Comparison of ENCODE assay signal across 24 cellular contexts in genomic region chr9:134759001-134759607, GRCh38.
DNase-seq lines count a peak whose midpoint lies in the region; ATAC-seq and TF ChIP-seq lines count a peak whose summit lies in the region.
"Had no signal": no experiment of that assay in that cellular context is flagged by ENCODE, and none has a peak within 500 bp of the region (broad histone marks: within the 10 kb centered on the region; RNA-seq: fewer than 3 reads in every experiment).

No MANE protein-coding gene starts in this region.

- peak overlapping the region; percentile 70 for H2BK5ac ChIP-seq in IMR-90 (ENCODE audit: low read depth, low read length, poor library complexity, severe bottlenecking)

- H3K4me3 ChIP-seq in BLaER1 (no peak overlapping the region), IMR-90 (ENCODE audit: insufficient read depth, low read depth, low read length) (no peak overlapping the region), brain microvascular endothelial cell (ENCODE audit: low read depth, low read length) (no peak overlapping the region), mesodermal cell (ENCODE audit: extremely low read depth, insufficient read depth, low read length, poor library complexity, severe bottlenecking) (no peak overlapping the region)
- H3K4me3 ChIP-seq: A549, ascending aorta, gastrocnemius medialis, HAP-1, hepatocyte, spleen, vagina had no signal

- in situ Hi-C loops in IMR-90 (cut with MboI; ENCODE audit: low sequenced_read_pairs), result no loop called here
- in situ Hi-C loops in brain microvascular endothelial cell (cut with HindIII; ENCODE audit: low pct_ligation_motif_present, low sequenced_read_pairs), result no loop called here

- H4K20me1 ChIP-seq in BLaER1 (peaks cover 14% of the 10 kb centered on the region; the same call in 1 of the 2 replicates), IMR-90 (ENCODE audit: insufficient read depth, low read length) (peaks cover 74% of the 10 kb centered on the region)

- no peak overlapping the region for H4K5ac ChIP-seq in IMR-90 (ENCODE audit: low read depth, low read length)

- no peak overlapping the region for H3K18ac ChIP-seq in IMR-90 (ENCODE audit: low read depth, low read length)

- POLR2A ChIA-PET in IMR-90 (lab: Charles Lee; ENCODE audit: unreplicated experiment), result no interaction called here

- H3K36me3 ChIP-seq in BLaER1 (peaks cover 18% of the 10 kb centered on the region), IMR-90 (ENCODE audit: control insufficient read depth, insufficient read depth, low read length) (peaks cover 91% of the 10 kb centered on the region), brain microvascular endothelial cell (replicated peaks) (peaks cover 88% of the 10 kb centered on the region), mesodermal cell (ENCODE audit: control insufficient read depth, insufficient read depth, low read length) (peaks cover 98% of the 10 kb centered on the region)
- H3K36me3 ChIP-seq: gastrocnemius medialis, HAP-1 had no signal

- no peak overlapping the region for H3K23ac ChIP-seq in IMR-90 (ENCODE audit: low read depth, low read length)

- TF ChIP-seq CTCF in IMR-90 (conservative IDR thresholded peaks at IDR 0.05; ENCODE audit: low read depth, low read length), result no peak
- no peak for TF ChIP-seq CTCF in brain microvascular endothelial cell (IDR thresholded peaks at IDR 0.05; ENCODE audit: low read depth, low read length, missing control alignments)

- no peak overlapping the region for H2BK20ac ChIP-seq in IMR-90 (ENCODE audit: low read depth, low read length)

- H2BK15ac ChIP-seq in IMR-90 (ENCODE audit: low read depth, low read length), result no peak overlapping the region

- intact Hi-C loops in IMR-90 (cut with micrococcal nuclease), result no loop called here

- no peak overlapping the region for H3K56ac ChIP-seq in IMR-90 (ENCODE audit: extremely low read depth, insufficient read depth, low read length)

- H3K9ac ChIP-seq in BLaER1 (peak overlapping the region; percentile 22; the same call in 1 of the 2 replicates), IMR-90 (ENCODE audit: low read depth, low read length) (no peak overlapping the region)

- H3K9me1 ChIP-seq in IMR-90 (ENCODE audit: insufficient read depth, low read length), result peaks cover 19% of the 10 kb centered on the region

- no TSS peak for BruUV-seq in IMR-90 (replicated peaks; lab: Mats Ljungman, UMichigan)

- H3K4me1 ChIP-seq in BLaER1 (peaks cover 95% of the 10 kb centered on the region), IMR-90 (ENCODE audit: control insufficient read depth, insufficient read depth, low read length) (no peaks in the 10 kb centered on the region), mesodermal cell (ENCODE audit: control insufficient read depth, insufficient read depth, low read length, poor library complexity, severe bottlenecking) (no peaks in the 10 kb centered on the region)
- H3K4me1 ChIP-seq: A549, ascending aorta, gastrocnemius medialis, HAP-1, spleen, vagina had no signal

- H3K9me3 ChIP-seq in BLaER1 (no peaks in the 10 kb centered on the region), IMR-90 (ENCODE audit: control insufficient read depth, insufficient read depth, low read length) (no peaks in the 10 kb centered on the region), mesodermal cell (ENCODE audit: control insufficient read depth, low read length) (no peaks in the 10 kb centered on the region)
- H3K9me3 ChIP-seq: A549, ascending aorta, gastrocnemius medialis, spleen, vagina had no signal

- CTCF ChIA-PET in IMR-90 (lab: Yijun Ruan, JAX), result no interaction called here

- peak overlapping the region; percentile 42 for H2AK9ac ChIP-seq in IMR-90 (replicated peaks; ENCODE audit: low read depth, low read length, poor library complexity)

- H4K8ac ChIP-seq in IMR-90 (ENCODE audit: low read depth in 2 of 2, low read length in 2 of 2), result no peak overlapping the region

- dilution Hi-C loops in IMR-90 (cut with HindIII; ENCODE audit: low sequenced_read_pairs, unreplicated experiment), result no loop called here

- H2BK120ac ChIP-seq in IMR-90 (ENCODE audit: low read depth, low read length), result no peak overlapping the region

- H3K14ac ChIP-seq in IMR-90 (replicated peaks; ENCODE audit: low read depth, low read length), result no peak overlapping the region

- no peak overlapping the region for H2AK5ac ChIP-seq in IMR-90 (ENCODE audit: low read depth, low read length)

- peak; percentile 12 for ATAC-seq in IMR-90 (ENCODE audit: low read depth)
- ATAC-seq: A549; CD8-positive, alpha-beta T cell; gastrocnemius medialis; left cardiac atrium; stimulated activated naive CD8-positive, alpha-beta T cell treated with anti-CD3 and anti-CD28 coated beads, Interleukin-15, amount 100 ng/mL, for 72 hours; WTC11 had no signal

- no peak for TF ChIP-seq POLR2A in IMR-90 (IDR thresholded peaks at IDR 0.05; ENCODE audit: low read depth, low read length)

- H3K4me2 ChIP-seq in BLaER1, result peak overlapping the region; percentile 86
- H3K4me2 ChIP-seq in IMR-90 (ENCODE audit: low read depth, low read length), result no peak overlapping the region
- H3K4me2 ChIP-seq: A549, hepatocyte had no signal

- no peak overlapping the region for H3K4ac ChIP-seq in IMR-90 (ENCODE audit: low read depth, low read length)

- DNase-seq in IMR-90, result no peak
- peak; percentile 29 for DNase-seq in brain microvascular endothelial cell
- DNase-seq in stimulated activated naive CD4-positive, alpha-beta T cell (lab: John Stamatoyannopoulos, UW), result no peak
- DNase-seq in NCI-H510A (lab: John Stamatoyannopoulos, UW), result no peak
- DNase-seq in AG20443 (ENCODE audit: low spot score), result no peak
- DNase-seq in activated CD4-positive, alpha-beta T cell treated with anti-CD3 and anti-CD28 coated beads for 48 hours, result no peak
- DNase-seq: activated CD4-positive, alpha-beta T cell treated with anti-CD3 and anti-CD28 coated beads, Interleukin-2, amount 10 ng/mL, durations not matched to agents 7 days and 5 days; gastrocnemius medialis; left cardiac atrium; NCI-H1048; NCI-H748 treated with DMSO at 0.1 percent for 48 hours; RPMI8226; spleen; stimulated activated CD4-positive, alpha-beta T cell treated with anti-CD3 and anti-CD28 coated beads, Interleukin-2, amount 100 ng/mL, for 24 hours; stimulated activated naive CD8-positive, alpha-beta T cell treated with anti-CD3 and anti-CD28 coated beads, Interleukin-15, amount 100 ng/mL, for 72 hours had no signal

- H4K91ac ChIP-seq in IMR-90 (ENCODE audit: insufficient read depth, low read depth, low read length), result no peak overlapping the region

- TF ChIP-seq RAD21 in IMR-90 (IDR thresholded peaks at IDR 0.05; ENCODE audit: low read length), result no peak

- peaks cover 15 to 69% of the 10 kb centered on the region in 2 experiments for H3K79me1 ChIP-seq in IMR-90 (ENCODE audit: low read depth in 1 of 2, low read length in 2 of 2)

- WGBS in IMR-90 (ENCODE audit: extremely low coverage in 2 of 2, insufficient read length in 1 of 2), 2 experiments, result 89% methylated on average over 6 of the region's 8 CpGs; no CpG with 5 or more reads in 1 of the 2 experiments
- WGBS in mesodermal cell (ENCODE audit: insufficient coverage in 2 of 2), 2 experiments, result 72 to 82% methylated on average over 7 to 8 of the region's 8 CpGs

- H2AFZ ChIP-seq in IMR-90 (replicated peaks; ENCODE audit: low read length, poor library complexity), result peak overlapping the region; percentile 41
- H2AFZ ChIP-seq: hepatocyte had no signal

- no peaks in the 10 kb centered on the region for H3K27me3 ChIP-seq in BLaER1
- no peaks in the 10 kb centered on the region for H3K27me3 ChIP-seq in IMR-90 (ENCODE audit: control insufficient read depth, insufficient read depth, low read length)
- no peaks in the 10 kb centered on the region for H3K27me3 ChIP-seq in brain microvascular endothelial cell (replicated peaks)
- H3K27me3 ChIP-seq: ascending aorta, hepatocyte, spleen, vagina had no signal

- H3K27ac ChIP-seq in BLaER1 (peak overlapping the region; percentile 65), IMR-90 (ENCODE audit: insufficient read depth, low read length) (no peak overlapping the region), brain microvascular endothelial cell (no peak overlapping the region), mesodermal cell (ENCODE audit: low read depth, low read length, severe bottlenecking) (peak overlapping the region; percentile 51)
- H3K27ac ChIP-seq: A549, ascending aorta, gastrocnemius medialis, hepatocyte, spleen, vagina had no signal

TF ChIP-seq in IMR-90, 13 proteins besides CTCF, POLR2A, EP300 and RAD21:
- TF ChIP-seq SMC3 (IDR thresholded peaks at IDR 0.05; ENCODE audit: low read depth, low read length) (no peak), ELK1 (IDR thresholded peaks at IDR 0.05; ENCODE audit: borderline replicate concordance, low read depth, low read length) (no peak), RFX5 (IDR thresholded peaks at IDR 0.05; ENCODE audit: low read depth, low read length) (no peak), MXI1 (IDR thresholded peaks at IDR 0.05; ENCODE audit: borderline replicate concordance, low read depth, low read length) (no peak), CEBPB (IDR thresholded peaks at IDR 0.05; ENCODE audit: low read depth, low read length) (no peak), NFE2L2 (IDR thresholded peaks at IDR 0.05; ENCODE audit: low read depth, low read length) (no peak), BHLHE40 (IDR thresholded peaks at IDR 0.05; ENCODE audit: low read depth, low read length) (no peak), MAFK (IDR thresholded peaks at IDR 0.05; ENCODE audit: low read depth, low read length) (no peak)

Comparison
In these comparisons a context has a peak if more than half of its experiments do, and no peak if none do; other contexts are left out.
1. H3K27ac ChIP-seq: peak in BLaER1 (single experiment) and mesodermal cell (single experiment); none in IMR-90 (single experiment) and brain microvascular endothelial cell (single experiment).